Comparison of ENCODE assay signal across 17 cellular contexts in genomic region chr13:114144606-114145244, GRCh38. TPM values are rescaled to one million over a fixed set of nuclear protein-coding genes. Genes with fewer than 3 reads are reported as not detected.
DNase-seq lines count a peak whose midpoint lies in the region; ATAC-seq and TF ChIP-seq lines count a peak whose summit lies in the region.
"Had no signal": no experiment of that assay in that cellular context is flagged by ENCODE, and none has a peak within 500 bp of the region (broad histone marks: within the 10 kb centered on the region; RNA-seq: fewer than 3 reads in every experiment).

No MANE protein-coding gene starts in this region.

- H3K27ac Mint-ChIP-seq in CD8-positive, alpha-beta memory T cell: peak overlapping the region in 5 of 8 donors; percentile 79 to 96 (median 93)
- peak overlapping the region; percentile 94 for H3K27ac Mint-ChIP-seq in activated naive CD8-positive, alpha-beta T cell
- H3K27ac Mint-ChIP-seq in neural crest cell (ENCODE audit: unreplicated experiment) (peak overlapping the region; percentile 36), CD14-positive monocyte (peak overlapping the region in 1 of 7 donors; percentile 57)
- H3K27ac Mint-ChIP-seq: activated naive CD4-positive, alpha-beta T cell treated with anti-CD3 and anti-CD28 coated beads, Interleukin-2, amount 50 U/mL, for 72 hours had no signal

- H3K27me3 ChIP-seq in BLaER1: no peaks in the 10 kb centered on the region
- H3K27me3 ChIP-seq in CD8-positive, alpha-beta memory T cell (ENCODE audit: insufficient read depth, low read length, poor library complexity, severe bottlenecking): no peaks in the 10 kb centered on the region
- H3K27me3 ChIP-seq: cardiac muscle cell, SJCRH30 had no signal

- peak overlapping the region; percentile 89 for H3K4me2 ChIP-seq in BLaER1

- CTCF ChIA-PET in CD8-positive, alpha-beta memory T cell (lab: Charles Lee): interaction anchor here (1.5 kb wide), 1 partner anchor 37 kb away, joined by 3 read pairs; no protein-coding TSS in a partner anchor

- no peak overlapping the region for H3K4me3 ChIP-seq in BLaER1
- H3K4me3 ChIP-seq in CD8-positive, alpha-beta memory T cell (ENCODE audit: low read length): peak overlapping the region; percentile 39
- H3K4me3 ChIP-seq: cardiac muscle cell, left ventricle myocardium inferior, psoas muscle, SJCRH30 had no signal

- H3K4me1 ChIP-seq in BLaER1: peaks cover 98% of the 10 kb centered on the region
- H3K4me1 ChIP-seq in CD8-positive, alpha-beta memory T cell (ENCODE audit: insufficient read depth, low read length): peaks cover 96% of the 10 kb centered on the region
- H3K4me1 ChIP-seq: left ventricle myocardium inferior had no signal

- no peaks in the 10 kb centered on the region for H3K36me3 Mint-ChIP-seq in CD8-positive, alpha-beta memory T cell
- H3K36me3 Mint-ChIP-seq in activated naive CD8-positive, alpha-beta T cell: peaks cover 2% of the 10 kb centered on the region
- H3K36me3 Mint-ChIP-seq in neural crest cell (ENCODE audit: low read depth) (no peaks in the 10 kb centered on the region), CD14-positive monocyte (no peaks in the 10 kb centered on the region)
- H3K36me3 Mint-ChIP-seq: activated naive CD4-positive, alpha-beta T cell treated with anti-CD3 and anti-CD28 coated beads, Interleukin-2, amount 50 U/mL, for 72 hours had no signal

- no peak for ATAC-seq in GM18868 (IDR thresholded peaks at IDR 0.05; ENCODE audit: unreplicated experiment)
- ATAC-seq: activated naive CD4-positive, alpha-beta T cell treated with anti-CD3 and anti-CD28 coated beads, Interleukin-2, amount 50 U/mL, for 72 hours; psoas muscle had no signal

- POLR2A ChIA-PET in CD8-positive, alpha-beta memory T cell (lab: Charles Lee): interaction anchor here (1.1 to 1.8 kb wide), 3 partner anchors 14 to 17 kb away, joined by 3 to 5 read pairs (median 3); no protein-coding TSS in a partner anchor

- peak in 1 of 5 donors; percentile 16 for DNase-seq in CD8-positive, alpha-beta memory T cell
- DNase-seq in neural crest cell (ENCODE audit: low read depth, low spot score): no peak
- no peak for DNase-seq in NCI-H2081 treated with DMSO at 0.1 percent for 48 hours (lab: John Stamatoyannopoulos, UW)
- no peak for DNase-seq in CD14-positive monocyte (ENCODE audit: low spot score)
- DNase-seq: H9, left ventricle myocardium inferior, NCI-H1417 treated with DMSO at 0.1 percent for 48 hours, NCI-H446 treated with DMSO at 0.1 percent for 48 hours, SJCRH30 had no signal

- H3K4me3 Mint-ChIP-seq in CD8-positive, alpha-beta memory T cell: peak overlapping the region in 6 of 7 donors; percentile 33 to 68 (median 59)
- peak overlapping the region; percentile 12 for H3K4me3 Mint-ChIP-seq in activated naive CD8-positive, alpha-beta T cell
- H3K4me3 Mint-ChIP-seq in neural crest cell (no peak overlapping the region), CD14-positive monocyte (peak overlapping the region in 1 of 2 donors; percentile 53)
- H3K4me3 Mint-ChIP-seq: H9 had no signal

- intact Hi-C loops in CD14-positive monocyte (cut with micrococcal nuclease): no loop called here

- TF ChIP-seq CTCF in neural crest cell (conservative IDR thresholded peaks at IDR 0.05) (no peak), CD14-positive monocyte (IDR thresholded peaks at IDR 0.05) (no peak)

- H3K4me1 Mint-ChIP-seq in CD8-positive, alpha-beta memory T cell: peaks cover 21 to 48% (median 46%) of the 10 kb centered on the region in 3 donors
- peaks cover 46% of the 10 kb centered on the region for H3K4me1 Mint-ChIP-seq in activated naive CD8-positive, alpha-beta T cell (ENCODE audit: low read depth)
- peaks cover 8% of the 10 kb centered on the region for H3K4me1 Mint-ChIP-seq in neural crest cell
- H3K4me1 Mint-ChIP-seq in CD14-positive monocyte: peaks cover 32% of the 10 kb centered on the region

- no peaks in the 10 kb centered on the region for H3K9me3 ChIP-seq in BLaER1
- no peaks in the 10 kb centered on the region for H3K9me3 ChIP-seq in CD8-positive, alpha-beta memory T cell (ENCODE audit: low read length)
- H3K9me3 ChIP-seq: left ventricle myocardium inferior, psoas muscle, SJCRH30 had no signal

- peaks cover 0 to 2% of the 10 kb centered on the region in 2 donors for H3K27me3 Mint-ChIP-seq in CD8-positive, alpha-beta memory T cell
- H3K27me3 Mint-ChIP-seq in activated naive CD8-positive, alpha-beta T cell: no peaks in the 10 kb centered on the region
- H3K27me3 Mint-ChIP-seq in neural crest cell (ENCODE audit: low read depth) (no peaks in the 10 kb centered on the region), CD14-positive monocyte (ENCODE audit: low read depth in 3 of 3) (peaks cover 13 to 20% (median 17%) of the 10 kb centered on the region in 3 donors)

- H4K20me1 ChIP-seq in BLaER1: 0 out of 2 replicates have a peak, but pooled peaks cover 6% of the 10 kb centered on the region

- no peaks in the 10 kb centered on the region for H3K36me3 ChIP-seq in BLaER1
- H3K36me3 ChIP-seq in CD8-positive, alpha-beta memory T cell (ENCODE audit: insufficient read depth, low read length): no peaks in the 10 kb centered on the region
- H3K36me3 ChIP-seq: cardiac muscle cell, left ventricle myocardium inferior, SJCRH30 had no signal

- peak overlapping the region; percentile 35; the same call in 1 of the 2 replicates for H3K9ac ChIP-seq in BLaER1

- H3K27ac ChIP-seq in BLaER1: peak overlapping the region; percentile 67
- peak overlapping the region; percentile 63 for H3K27ac ChIP-seq in CD8-positive, alpha-beta memory T cell (ENCODE audit: low read depth, low read length)
- H3K27ac ChIP-seq: cardiac muscle cell, left ventricle myocardium inferior, psoas muscle, SJCRH30 had no signal

- no peaks in the 10 kb centered on the region for H3K9me3 Mint-ChIP-seq in CD8-positive, alpha-beta memory T cell
- no peaks in the 10 kb centered on the region for H3K9me3 Mint-ChIP-seq in activated naive CD8-positive, alpha-beta T cell (ENCODE audit: low read depth)
- H3K9me3 Mint-ChIP-seq in neural crest cell (no peaks in the 10 kb centered on the region), CD14-positive monocyte (peaks cover 0 to 5% (median 0%) of the 10 kb centered on the region in 7 donors)
- H3K9me3 Mint-ChIP-seq: activated naive CD4-positive, alpha-beta T cell treated with anti-CD3 and anti-CD28 coated beads, Interleukin-2, amount 50 U/mL, for 72 hours; H9 had no signal

RNA-seq across cellular contexts. Expression of gene RASA3, which starts 12.3 kb away (rescaled TPM):
- total RNA-seq in CD8-positive, alpha-beta memory T cell: 10 to 100 TPM; 26.4 to 27.1 TPM
- polyA plus RNA-seq in CD8-positive, alpha-beta memory T cell: 123 TPM
- total RNA-seq in neural crest cell: 29.5 and 31.5 TPM in 2 replicates
- polyA plus RNA-seq in CD14-positive monocyte: 10 to 100 TPM in 1 of 2 donors, 1 to 10 TPM in 1; 9.0 to 16.6 TPM

RNA-seq across cellular contexts. Expression of gene CFAP97D2, which starts 34.3 kb away (rescaled TPM):
- not detected for total RNA-seq in CD8-positive, alpha-beta memory T cell
- 0.31 TPM for polyA plus RNA-seq in CD8-positive, alpha-beta memory T cell
- not detected in 2 replicates for total RNA-seq in neural crest cell
- polyA plus RNA-seq in CD14-positive monocyte: under 1 TPM in 1 of 2 donors, not detected in 1; 0.21 TPM
- total RNA-seq: activated naive CD4-positive, alpha-beta T cell treated with anti-CD3 and anti-CD28 coated beads, Interleukin-2, amount 50 U/mL, for 72 hours; cardiac muscle cell; H9; left ventricle myocardium inferior; LHCN-M2; psoas muscle had no signal
- polyA plus RNA-seq: BJ, cardiac muscle cell had no signal
